In genomic region chr3:123310741-123311140, GRCh38 we compare ENCODE assay signal across 1 cellular context.
TF ChIP-seq lines count a peak whose summit lies in the region.

No MANE protein-coding gene starts in this region.

TF ChIP-seq in A549, 52 proteins besides CTCF, POLR2A, EP300 and RAD21 (continued from another document):
- TF ChIP-seq, protein P1, sequence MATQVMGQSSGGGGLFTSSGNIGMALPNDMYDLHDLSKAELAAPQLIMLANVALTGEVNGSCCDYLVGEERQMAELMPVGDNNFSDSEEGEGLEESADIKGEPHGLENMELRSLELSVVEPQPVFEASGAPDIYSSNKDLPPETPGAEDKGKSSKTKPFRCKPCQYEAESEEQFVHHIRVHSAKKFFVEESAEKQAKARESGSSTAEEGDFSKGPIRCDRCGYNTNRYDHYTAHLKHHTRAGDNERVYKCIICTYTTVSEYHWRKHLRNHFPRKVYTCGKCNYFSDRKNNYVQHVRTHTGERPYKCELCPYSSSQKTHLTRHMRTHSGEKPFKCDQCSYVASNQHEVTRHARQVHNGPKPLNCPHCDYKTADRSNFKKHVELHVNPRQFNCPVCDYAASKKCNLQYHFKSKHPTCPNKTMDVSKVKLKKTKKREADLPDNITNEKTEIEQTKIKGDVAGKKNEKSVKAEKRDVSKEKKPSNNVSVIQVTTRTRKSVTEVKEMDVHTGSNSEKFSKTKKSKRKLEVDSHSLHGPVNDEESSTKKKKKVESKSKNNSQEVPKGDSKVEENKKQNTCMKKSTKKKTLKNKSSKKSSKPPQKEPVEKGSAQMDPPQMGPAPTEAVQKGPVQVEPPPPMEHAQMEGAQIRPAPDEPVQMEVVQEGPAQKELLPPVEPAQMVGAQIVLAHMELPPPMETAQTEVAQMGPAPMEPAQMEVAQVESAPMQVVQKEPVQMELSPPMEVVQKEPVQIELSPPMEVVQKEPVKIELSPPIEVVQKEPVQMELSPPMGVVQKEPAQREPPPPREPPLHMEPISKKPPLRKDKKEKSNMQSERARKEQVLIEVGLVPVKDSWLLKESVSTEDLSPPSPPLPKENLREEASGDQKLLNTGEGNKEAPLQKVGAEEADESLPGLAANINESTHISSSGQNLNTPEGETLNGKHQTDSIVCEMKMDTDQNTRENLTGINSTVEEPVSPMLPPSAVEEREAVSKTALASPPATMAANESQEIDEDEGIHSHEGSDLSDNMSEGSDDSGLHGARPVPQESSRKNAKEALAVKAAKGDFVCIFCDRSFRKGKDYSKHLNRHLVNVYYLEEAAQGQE (IDR thresholded peaks at IDR 0.05): no peak
- no peak for TF ChIP-seq FOXS1 (CRISPR knock-in tag; IDR thresholded peaks at IDR 0.05)
- no peak for TF ChIP-seq FOSL2 (IDR thresholded peaks at IDR 0.05)
- no peak for TF ChIP-seq FOSL2 (CRISPR knock-in tag; IDR thresholded peaks at IDR 0.05)
- TF ChIP-seq, protein P2, sequence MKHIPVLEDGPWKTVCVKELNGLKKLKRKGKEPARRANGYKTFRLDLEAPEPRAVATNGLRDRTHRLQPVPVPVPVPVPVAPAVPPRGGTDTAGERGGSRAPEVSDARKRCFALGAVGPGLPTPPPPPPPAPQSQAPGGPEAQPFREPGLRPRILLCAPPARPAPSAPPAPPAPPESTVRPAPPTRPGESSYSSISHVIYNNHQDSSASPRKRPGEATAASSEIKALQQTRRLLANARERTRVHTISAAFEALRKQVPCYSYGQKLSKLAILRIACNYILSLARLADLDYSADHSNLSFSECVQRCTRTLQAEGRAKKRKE (CRISPR knock-in tag; IDR thresholded peaks at IDR 0.05; ENCODE audit: low read depth): no peak
- no peak for TF ChIP-seq EHF (CRISPR knock-in tag; IDR thresholded peaks at IDR 0.05)
- no peak for TF ChIP-seq TFCP2L1 (CRISPR knock-in tag; IDR thresholded peaks at IDR 0.05)
- TF ChIP-seq, protein P3, sequence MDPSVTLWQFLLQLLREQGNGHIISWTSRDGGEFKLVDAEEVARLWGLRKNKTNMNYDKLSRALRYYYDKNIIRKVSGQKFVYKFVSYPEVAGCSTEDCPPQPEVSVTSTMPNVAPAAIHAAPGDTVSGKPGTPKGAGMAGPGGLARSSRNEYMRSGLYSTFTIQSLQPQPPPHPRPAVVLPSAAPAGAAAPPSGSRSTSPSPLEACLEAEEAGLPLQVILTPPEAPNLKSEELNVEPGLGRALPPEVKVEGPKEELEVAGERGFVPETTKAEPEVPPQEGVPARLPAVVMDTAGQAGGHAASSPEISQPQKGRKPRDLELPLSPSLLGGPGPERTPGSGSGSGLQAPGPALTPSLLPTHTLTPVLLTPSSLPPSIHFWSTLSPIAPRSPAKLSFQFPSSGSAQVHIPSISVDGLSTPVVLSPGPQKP (IDR thresholded peaks at IDR 0.05; ENCODE audit: low read depth, low read length): no peak
- no peak for TF ChIP-seq EHMT2 (IDR thresholded peaks at IDR 0.05; ENCODE audit: low read depth)
- no peak for TF ChIP-seq NFE2L2 (conservative IDR thresholded peaks at IDR 0.05; ENCODE audit: low read length)
- TF ChIP-seq RCOR1 (IDR thresholded peaks at IDR 0.05; ENCODE audit: low read depth, low read length): no peak
